Comparison of ENCODE assay signal across 19 cellular contexts in genomic region chr17:27049104-27049784, GRCh38.
DNase-seq lines count a peak whose midpoint lies in the region; ATAC-seq and TF ChIP-seq lines count a peak whose summit lies in the region.
"Had no signal": no experiment of that assay in that cellular context is flagged by ENCODE, and none has a peak within 500 bp of the region (broad histone marks: within the 10 kb centered on the region; RNA-seq: fewer than 3 reads in every experiment).

No MANE protein-coding gene starts in this region.

- TF ChIP-seq POLR2A in thyroid gland (IDR thresholded peaks at IDR 0.05) = no peak

- H3K27ac ChIP-seq in thyroid gland = no peak overlapping the region

- DNase-seq in activated CD8-positive, alpha-beta T cell treated with anti-CD3 and anti-CD28 coated beads for 36 hours = peak; percentile 46
- no peak for DNase-seq in activated CD8-positive, alpha-beta T cell treated with anti-CD3 and anti-CD28 coated beads, Interleukin-2, amount 10 ng/mL, durations not matched to agents 7 days and 5 days
- DNase-seq in H4 (ENCODE audit: low spot score) (peak; percentile 46), RPMI7951 (ENCODE audit: low read depth) (peak; percentile 21), glomerular visceral epithelial cell (ENCODE audit: extremely low spot score) (peak; percentile 1), LoVo (ENCODE audit: low spot score) (no peak), thyroid gland (no peak)
- no peak for DNase-seq in activated CD8-positive, alpha-beta memory T cell treated with anti-CD3 and anti-CD28 coated beads, Interleukin-2, amount 50 U/mL, for 48 hours
- DNase-seq: activated B cell treated with CpG ODN at 0.5 μM for 24 hours; CD4-positive, CD25-positive, alpha-beta regulatory T cell; foreskin melanocyte; NCI-H187; NCI-H345; SHP77 had no signal

- H3K36me3 ChIP-seq in thyroid gland = no peaks in the 10 kb centered on the region

- no peak overlapping the region for H3K4me3 Mint-ChIP-seq in activated CD8-positive, alpha-beta T cell treated with anti-CD3 and anti-CD28 coated beads for 36 hours
- no peak overlapping the region for H3K4me3 Mint-ChIP-seq in activated CD8-positive, alpha-beta T cell treated with anti-CD3 and anti-CD28 coated beads, Interleukin-2, amount 10 ng/mL, durations not matched to agents 7 days and 5 days
- H3K4me3 Mint-ChIP-seq: activated B cell treated with CpG ODN at 0.5 μM for 24 hours; CD4-positive, CD25-positive, alpha-beta regulatory T cell; nephron; stimulated activated naive CD8-positive, alpha-beta T cell treated with anti-CD3 and anti-CD28 coated beads, Interleukin-15, Interleukin-2, amounts not matched to agents 100 ng/mL and 50 ng/mL, for 24 hours; type B pancreatic cell had no signal

- no peak overlapping the region for H3K27ac Mint-ChIP-seq in activated CD8-positive, alpha-beta T cell treated with anti-CD3 and anti-CD28 coated beads for 36 hours
- no peak overlapping the region for H3K27ac Mint-ChIP-seq in activated CD8-positive, alpha-beta T cell treated with anti-CD3 and anti-CD28 coated beads, Interleukin-2, amount 10 ng/mL, durations not matched to agents 7 days and 5 days
- H3K27ac Mint-ChIP-seq: activated B cell treated with CpG ODN at 0.5 μM for 24 hours; CD4-positive, CD25-positive, alpha-beta regulatory T cell; nephron; progenitor cell of endocrine pancreas; stimulated activated naive CD8-positive, alpha-beta T cell treated with anti-CD3 and anti-CD28 coated beads, Interleukin-15, Interleukin-2, amounts not matched to agents 100 ng/mL and 50 ng/mL, for 24 hours; type B pancreatic cell had no signal

- H3K4me3 ChIP-seq in thyroid gland (replicated peaks in 1 of 3) = no peak overlapping the region
- H3K4me3 ChIP-seq: smooth muscle cell had no signal

- peaks cover 3% of the 10 kb centered on the region for H3K27me3 Mint-ChIP-seq in activated CD8-positive, alpha-beta T cell treated with anti-CD3 and anti-CD28 coated beads for 36 hours
- H3K27me3 Mint-ChIP-seq in activated CD8-positive, alpha-beta T cell treated with anti-CD3 and anti-CD28 coated beads, Interleukin-2, amount 10 ng/mL, durations not matched to agents 7 days and 5 days (ENCODE audit: low read depth) = no peaks in the 10 kb centered on the region
- H3K27me3 Mint-ChIP-seq: progenitor cell of endocrine pancreas, type B pancreatic cell had no signal

- no peaks in the 10 kb centered on the region for H3K4me1 ChIP-seq in thyroid gland

- no peaks in the 10 kb centered on the region for H3K4me1 Mint-ChIP-seq in activated CD8-positive, alpha-beta T cell treated with anti-CD3 and anti-CD28 coated beads for 36 hours (ENCODE audit: low read depth)
- no peaks in the 10 kb centered on the region for H3K4me1 Mint-ChIP-seq in activated CD8-positive, alpha-beta T cell treated with anti-CD3 and anti-CD28 coated beads, Interleukin-2, amount 10 ng/mL, durations not matched to agents 7 days and 5 days (ENCODE audit: low read depth)
- H3K4me1 Mint-ChIP-seq: activated B cell treated with CpG ODN at 0.5 μM for 24 hours; CD4-positive, CD25-positive, alpha-beta regulatory T cell; nephron had no signal

- no peak for TF ChIP-seq CTCF in activated CD8-positive, alpha-beta T cell treated with anti-CD3 and anti-CD28 coated beads for 36 hours (IDR thresholded peaks at IDR 0.05)
- TF ChIP-seq CTCF in thyroid gland (IDR thresholded peaks at IDR 0.05) = no peak

- H3K36me3 Mint-ChIP-seq in activated CD8-positive, alpha-beta T cell treated with anti-CD3 and anti-CD28 coated beads for 36 hours (ENCODE audit: low read depth) = no peaks in the 10 kb centered on the region
- H3K36me3 Mint-ChIP-seq in activated CD8-positive, alpha-beta T cell treated with anti-CD3 and anti-CD28 coated beads, Interleukin-2, amount 10 ng/mL, durations not matched to agents 7 days and 5 days (ENCODE audit: low read depth) = no peaks in the 10 kb centered on the region
- H3K36me3 Mint-ChIP-seq: CD4-positive, CD25-positive, alpha-beta regulatory T cell; type B pancreatic cell had no signal

- no peaks in the 10 kb centered on the region for H3K9me3 ChIP-seq in thyroid gland

- intact Hi-C loops in activated CD8-positive, alpha-beta T cell treated with anti-CD3 and anti-CD28 coated beads for 36 hours (cut with micrococcal nuclease) = no loop called here
- intact Hi-C loops in thyroid gland (cut with DNase I) = no loop called here

- ATAC-seq in activated CD8-positive, alpha-beta T cell treated with anti-CD3 and anti-CD28 coated beads for 36 hours = peak; percentile 64
- ATAC-seq in activated CD8-positive, alpha-beta T cell treated with anti-CD3 and anti-CD28 coated beads, Interleukin-2, amount 10 ng/mL, durations not matched to agents 7 days and 5 days = no peak

- CTCF ChIA-PET in activated CD8-positive, alpha-beta T cell treated with anti-CD3 and anti-CD28 coated beads for 36 hours (lab: Charles Lee) = no interaction called here
- CTCF ChIA-PET in activated CD8-positive, alpha-beta T cell treated with anti-CD3 and anti-CD28 coated beads, Interleukin-2, amount 10 ng/mL, durations not matched to agents 7 days and 5 days (lab: Charles Lee) = no interaction called here

- WGBS in thyroid gland, 2 donors = 52 to 71% methylated on average over 3 of the region's 3 CpGs

- POLR2A ChIA-PET in activated CD8-positive, alpha-beta T cell treated with anti-CD3 and anti-CD28 coated beads for 36 hours (lab: Charles Lee) = interaction anchor here (1.0 kb wide), 1 partner anchor 124 kb away, joined by 3 read pairs; no protein-coding TSS in a partner anchor
- POLR2A ChIA-PET in activated CD8-positive, alpha-beta T cell treated with anti-CD3 and anti-CD28 coated beads, Interleukin-2, amount 10 ng/mL, durations not matched to agents 7 days and 5 days (lab: Charles Lee) = no interaction called here

- H3K9me3 Mint-ChIP-seq in activated CD8-positive, alpha-beta T cell treated with anti-CD3 and anti-CD28 coated beads for 36 hours = no peaks in the 10 kb centered on the region
- no peaks in the 10 kb centered on the region for H3K9me3 Mint-ChIP-seq in activated CD8-positive, alpha-beta T cell treated with anti-CD3 and anti-CD28 coated beads, Interleukin-2, amount 10 ng/mL, durations not matched to agents 7 days and 5 days (ENCODE audit: insufficient read depth)

- H3K27me3 ChIP-seq in thyroid gland = no peaks in the 10 kb centered on the region

Comparison
In these comparisons a context has a peak if more than half of its experiments do, and no peak if none do; other contexts are left out.
1. DNase-seq: peak in activated CD8-positive, alpha-beta T cell treated with anti-CD3 and anti-CD28 coated beads for 36 hours (single experiment), H4 (single experiment), RPMI7951 (single experiment) and glomerular visceral epithelial cell (single experiment); none in activated CD8-positive, alpha-beta T cell treated with anti-CD3 and anti-CD28 coated beads, Interleukin-2, amount 10 ng/mL, durations not matched to agents 7 days and 5 days (single experiment), activated CD8-positive, alpha-beta memory T cell treated with anti-CD3 and anti-CD28 coated beads, Interleukin-2, amount 50 U/mL, for 48 hours (single experiment), LoVo (single experiment) and thyroid gland (0 of 2).